1 cellular context compared by ENCODE assay signal in genomic region chr2:233185963-233186362, GRCh38.
TF ChIP-seq lines count a peak whose summit lies in the region.

No MANE protein-coding gene starts in this region.

TF ChIP-seq in HepG2, 621 proteins besides CTCF, POLR2A, EP300 and RAD21 (continued from another document):
- TF ChIP-seq, protein P1, sequence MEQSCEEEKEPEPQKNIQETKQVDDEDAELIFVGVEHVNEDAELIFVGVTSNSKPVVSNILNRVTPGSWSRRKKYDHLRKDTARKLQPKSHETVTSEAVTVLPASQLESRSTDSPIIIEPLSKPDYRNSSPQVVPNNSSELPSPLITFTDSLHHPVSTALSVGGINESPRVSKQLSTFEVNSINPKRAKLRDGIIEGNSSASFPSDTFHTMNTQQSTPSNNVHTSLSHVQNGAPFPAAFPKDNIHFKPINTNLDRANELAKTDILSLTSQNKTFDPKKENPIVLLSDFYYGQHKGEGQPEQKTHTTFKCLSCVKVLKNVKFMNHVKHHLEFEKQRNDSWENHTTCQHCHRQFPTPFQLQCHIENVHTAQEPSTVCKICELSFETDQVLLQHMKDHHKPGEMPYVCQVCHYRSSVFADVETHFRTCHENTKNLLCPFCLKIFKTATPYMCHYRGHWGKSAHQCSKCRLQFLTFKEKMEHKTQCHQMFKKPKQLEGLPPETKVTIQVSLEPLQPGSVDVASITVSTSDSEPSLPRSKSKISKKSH (CRISPR knock-in tag; IDR thresholded peaks at IDR 0.05; ENCODE audit: borderline replicate concordance): no peak
